Comparison of ENCODE assay signal across 1 cellular context in genomic region chr6:78598966-78599365, GRCh38.
TF ChIP-seq lines count a peak whose summit lies in the region.

No MANE protein-coding gene starts in this region.

TF ChIP-seq in SK-N-SH, 30 proteins besides CTCF, POLR2A, EP300 and RAD21 (continued from another document):
- TF ChIP-seq REST (IDR thresholded peaks at IDR 0.05; ENCODE audit: low read depth, low read length) (0 out of 2 replicates have a peak, but pooled peaks have one; percentile 30), NRF1 (IDR thresholded peaks at IDR 0.05; ENCODE audit: low read depth, low read length) (no peak), TAF1 (IDR thresholded peaks at IDR 0.05; ENCODE audit: borderline replicate concordance, low read depth, low read length) (no peak), RCOR1 (IDR thresholded peaks at IDR 0.05; ENCODE audit: low read length) (no peak), EZH2phosphoT487 (IDR thresholded peaks at IDR 0.05; ENCODE audit: borderline replicate concordance, low read depth) (no peak), RXRA (IDR thresholded peaks at IDR 0.05; ENCODE audit: borderline replicate concordance, low read depth) (peak; percentile 67; the same call in 1 of the 2 replicates), MEF2A (IDR thresholded peaks at IDR 0.05; ENCODE audit: borderline replicate concordance, low read depth) (peak; percentile 21; the same call in 1 of the 2 replicates), NFIC (IDR thresholded peaks at IDR 0.05; ENCODE audit: borderline replicate concordance) (peak; percentile 99), YY1 (IDR thresholded peaks at IDR 0.05; ENCODE audit: low read depth) (peak; percentile 24; the same call in 1 of the 2 replicates), TEAD4 (IDR thresholded peaks at IDR 0.05; ENCODE audit: borderline replicate concordance, insufficient read depth) (peak; percentile 91)
